ENCODE assay signal across 13 cellular contexts in genomic region chr11:11973866-11974265, GRCh38. TPM values are rescaled to one million over a fixed set of nuclear protein-coding genes. Genes with fewer than 3 reads are reported as not detected.
DNase-seq lines count a peak whose midpoint lies in the region; ATAC-seq and TF ChIP-seq lines count a peak whose summit lies in the region.
"Had no signal": no experiment of that assay in that cellular context is flagged by ENCODE, and none has a peak within 500 bp of the region (broad histone marks: within the 10 kb centered on the region; RNA-seq: fewer than 3 reads in every experiment).

No MANE protein-coding gene starts in this region.

- H3K27me3 ChIP-seq in heart right ventricle = no peaks in the 10 kb centered on the region
- no peaks in the 10 kb centered on the region for H3K27me3 ChIP-seq in left ventricle myocardium inferior (ENCODE audit: low read depth)
- no peaks in the 10 kb centered on the region for H3K27me3 ChIP-seq in rectal smooth muscle tissue (ENCODE audit: control insufficient read depth, insufficient read depth, low read length)
- H3K27me3 ChIP-seq in vagina = no peaks in the 10 kb centered on the region

- WGBS in heart right ventricle, 2 donors = 37 to 48% methylated on average over 4 of the region's 4 CpGs

- H3K9me3 ChIP-seq in heart right ventricle (no peaks in the 10 kb centered on the region), left ventricle myocardium inferior (replicated peaks) (no peaks in the 10 kb centered on the region), vagina (no peaks in the 10 kb centered on the region)

- intact Hi-C loops in heart right ventricle (cut with DNase I) = loop anchor here in 3 of 10 donors (5.0 to 10.0 kb wide), 3 partner anchors 43 to 68 kb away; no protein-coding TSS in a partner anchor
- intact Hi-C loops in left ventricle myocardium superior (cut with micrococcal nuclease) = no loop called here
- intact Hi-C loops in left ventricle myocardium inferior (cut with micrococcal nuclease) = no loop called here
- intact Hi-C loops in vagina (cut with DNase I) = loop anchor here (10.0 kb wide), 1 partner anchor 71 kb away; no protein-coding TSS in a partner anchor

- peak overlapping the region; percentile 66 to 92 (median 86) for H3K27ac ChIP-seq in heart right ventricle
- peak overlapping the region; percentile 96 for H3K27ac ChIP-seq in left ventricle myocardium inferior (replicated peaks)
- peak overlapping the region; percentile 64 for H3K27ac ChIP-seq in rectal smooth muscle tissue (ENCODE audit: low read depth, low read length)
- peak overlapping the region; percentile 81 for H3K27ac ChIP-seq in vagina

- ATAC-seq in heart right ventricle = peak in 1 of 8 donors; percentile 0
- ATAC-seq in left ventricle myocardium superior = no peak
- ATAC-seq in HG03135 (IDR thresholded peaks at IDR 0.05; ENCODE audit: unreplicated experiment) = no peak
- no peak for ATAC-seq in HG03039 (IDR thresholded peaks at IDR 0.05; ENCODE audit: unreplicated experiment)
- ATAC-seq: naive thymus-derived CD8-positive, alpha-beta T cell had no signal

- peaks cover 62 to 100% (median 96%) of the 10 kb centered on the region in 9 donors for H3K4me1 ChIP-seq in heart right ventricle
- peaks cover 100% of the 10 kb centered on the region for H3K4me1 ChIP-seq in left ventricle myocardium inferior
- peaks cover 43% of the 10 kb centered on the region for H3K4me1 ChIP-seq in rectal smooth muscle tissue (ENCODE audit: control insufficient read depth, insufficient read depth, low read length)
- peaks cover 80% of the 10 kb centered on the region for H3K4me1 ChIP-seq in vagina

- TF ChIP-seq CTCF in heart right ventricle (IDR thresholded peaks at IDR 0.05) (no peak), left ventricle myocardium inferior (IDR thresholded peaks at IDR 0.05; ENCODE audit: borderline replicate concordance) (no peak), vagina (IDR thresholded peaks at IDR 0.05) (no peak)

- H3K36me3 ChIP-seq in heart right ventricle (no peaks in the 10 kb centered on the region), left ventricle myocardium inferior (no peaks in the 10 kb centered on the region), rectal smooth muscle tissue (ENCODE audit: control insufficient read depth, insufficient read depth, low read length) (no peaks in the 10 kb centered on the region), vagina (no peaks in the 10 kb centered on the region)

- no peak for TF ChIP-seq POLR2A in vagina (IDR thresholded peaks at IDR 0.05)

- DNase-seq in heart right ventricle (no peak), left ventricle myocardium superior (no peak), left ventricle myocardium inferior (no peak), vagina (ENCODE audit: extremely low spot score in 2 of 2) (peak in 1 of 2 donors; percentile 78), globus pallidus (ENCODE audit: low spot score) (no peak)
- DNase-seq: ACHN; activated naive CD8-positive, alpha-beta T cell treated with anti-CD3 and anti-CD28 coated beads, Interleukin-2, amount 10 ng/mL, durations not matched to agents 7 days and 5 days; naive thymus-derived CD8-positive, alpha-beta T cell; NCI-H2171; small intestine had no signal

- H3K4me3 ChIP-seq in heart right ventricle (no peak overlapping the region), left ventricle myocardium inferior (peak overlapping the region; percentile 18), rectal smooth muscle tissue (ENCODE audit: low read length) (no peak overlapping the region), vagina (no peak overlapping the region)

- no peak overlapping the region for H3K9ac ChIP-seq in rectal smooth muscle tissue (ENCODE audit: low read length)

RNA-seq across cellular contexts. Expression of gene DKK3, which starts 34.6 kb away (rescaled TPM):
- total RNA-seq in heart right ventricle = 1,000 to 10,000 TPM in 1 of 10 donors, 100 to 1,000 TPM in 9; 314 to 1,034 (median 652) TPM
- 100 to 1,000 TPM; 113 to 254 TPM for polyA plus RNA-seq in heart right ventricle
- 657 TPM for total RNA-seq in left ventricle myocardium superior
- 769 TPM for total RNA-seq in left ventricle myocardium inferior
- total RNA-seq in vagina = 110 TPM
